ENCODE assay signal across 9 cellular contexts in the genomic region with DNA sequence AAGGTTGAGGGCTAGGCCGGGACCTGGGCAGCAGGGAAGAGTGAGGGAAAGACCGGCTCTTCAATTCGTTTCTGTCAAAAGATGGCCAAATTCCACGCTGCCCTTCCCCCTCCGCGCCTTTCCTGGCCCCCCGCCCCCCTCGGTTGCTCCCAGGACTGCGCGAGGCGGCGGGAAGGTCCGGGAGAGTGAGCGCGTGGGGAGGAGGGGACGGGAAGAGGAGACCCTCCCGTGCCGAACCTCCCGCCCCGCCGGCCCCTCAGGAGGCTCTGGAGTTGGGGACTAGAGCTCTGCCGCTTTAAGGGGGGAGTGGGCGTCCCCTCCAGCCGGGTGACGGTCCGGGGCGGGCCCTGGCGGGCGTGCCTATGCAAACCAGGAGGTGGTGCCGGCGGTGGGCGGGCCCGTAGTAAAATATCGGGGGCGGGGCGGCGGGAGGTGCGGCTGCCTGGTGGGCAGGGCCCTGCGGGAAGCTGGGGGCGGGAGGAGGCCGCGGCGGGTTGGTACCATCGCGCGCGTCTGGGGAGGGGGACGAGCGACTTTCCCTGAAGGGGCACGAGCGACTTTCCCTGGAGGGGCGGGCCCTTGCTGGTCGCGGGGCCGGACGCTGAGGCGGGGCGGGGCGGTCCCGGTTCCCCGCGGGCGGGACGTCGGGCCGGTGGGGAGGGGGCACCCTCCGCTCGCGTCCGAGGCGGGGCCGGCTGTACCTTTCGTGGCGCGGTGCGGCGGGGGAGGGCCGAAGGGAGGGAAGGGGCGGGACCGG. TPM values are rescaled to one million over a fixed set of nuclear protein-coding genes. Genes with fewer than 3 reads are reported as not detected.
DNase-seq lines count a peak whose midpoint lies in the region; ATAC-seq, FAIRE-seq and TF ChIP-seq lines count a peak whose summit lies in the region.
"Had no signal": no experiment of that assay in that cellular context is flagged by ENCODE, and none has a peak within 500 bp of the region (broad histone marks: within the 10 kb centered on the region; RNA-seq: fewer than 3 reads in every experiment).

No MANE protein-coding gene starts in this region.

- ATAC-seq in GM18909 (IDR thresholded peaks at IDR 0.05; ENCODE audit: poor library complexity, unreplicated experiment) (peak; percentile 80), HG03139 (IDR thresholded peaks at IDR 0.05; ENCODE audit: unreplicated experiment) (peak; percentile 68)

- peaks cover 21 to 22% of the 10 kb centered on the region in 2 donors for H3K4me1 Mint-ChIP-seq in immature natural killer cell

- no peaks in the 10 kb centered on the region for H3K9me3 ChIP-seq in smooth muscle cell (replicated peaks; ENCODE audit: low read depth)

- no peak for TF ChIP-seq CTCF in WI38 (IDR thresholded peaks at IDR 0.05; ENCODE audit: low read depth, low read length)
- TF ChIP-seq CTCF in bronchial epithelial cell (IDR thresholded peaks at IDR 0.05; ENCODE audit: insufficient read depth, low read length, severe bottlenecking): no peak
- no peak for TF ChIP-seq CTCF in smooth muscle cell (IDR thresholded peaks at IDR 0.05; ENCODE audit: borderline replicate concordance, insufficient read depth, poor library complexity, severe bottlenecking)

- peak overlapping the region; percentile 85 for H2AFZ ChIP-seq in smooth muscle cell (ENCODE audit: low read depth)

- peak overlapping the region; percentile 82 for H3K27ac ChIP-seq in smooth muscle cell (ENCODE audit: low read depth)

- peak overlapping the region; percentile 82 to 89 (median 87) for H3K4me3 Mint-ChIP-seq in immature natural killer cell

- H4K20me1 ChIP-seq in smooth muscle cell (ENCODE audit: low read depth): peaks cover 39% of the 10 kb centered on the region

- H3K36me3 Mint-ChIP-seq in immature natural killer cell: peaks cover 0 to 2% (median under 1%) of the 10 kb centered on the region in 3 donors

- H3K4me3 ChIP-seq in WI38 (ENCODE audit: low read depth, low read length) (peak overlapping the region; percentile 69), bronchial epithelial cell (ENCODE audit: low read depth, low read length) (peak overlapping the region; percentile 69), smooth muscle cell (peak overlapping the region; percentile 95)

- H3K36me3 ChIP-seq in bronchial epithelial cell (ENCODE audit: control insufficient read depth, insufficient read depth, low read length) (no peaks in the 10 kb centered on the region), smooth muscle cell (ENCODE audit: low read depth) (no peaks in the 10 kb centered on the region)

- H3K27me3 Mint-ChIP-seq in immature natural killer cell (ENCODE audit: low read depth in 3 of 3): peaks cover 2 to 8% (median 4%) of the 10 kb centered on the region in 3 donors

- H3K79me2 ChIP-seq in smooth muscle cell (ENCODE audit: low read depth): peaks cover 34% of the 10 kb centered on the region

- WGBS in smooth muscle cell (ENCODE audit: low lambda C conversion rate): 0% methylated on average over 17 of the region's 80 CpGs

- H3K9ac ChIP-seq in smooth muscle cell (ENCODE audit: low read depth): peak overlapping the region; percentile 79

- H3K9me3 Mint-ChIP-seq in immature natural killer cell: no peaks in the 10 kb centered on the region

- peaks cover 2% of the 10 kb centered on the region for H3K27me3 ChIP-seq in bronchial epithelial cell (ENCODE audit: control insufficient read depth, insufficient read depth, low read length)
- H3K27me3 ChIP-seq in smooth muscle cell (ENCODE audit: low read depth): no peaks in the 10 kb centered on the region

- no peak for FAIRE-seq in bronchial epithelial cell (lab: Jason Lieb, UNC)
- FAIRE-seq: G401.6 had no signal

- DNase-seq in A172 (ENCODE audit: low spot score) (peak; percentile 86), NCI-H2196 treated with DMSO at 0.1 percent for 48 hours (lab: John Stamatoyannopoulos, UW; ENCODE audit: unreplicated experiment) (peak; percentile 90), bronchial epithelial cell (ENCODE audit: low read depth) (peak; percentile 72), immature natural killer cell (peak; percentile 91 to 95 (median 94)), smooth muscle cell (lab: John Stamatoyannopoulos, UW; ENCODE audit: unreplicated experiment) (peak; percentile 97)

- H3K4me1 ChIP-seq in smooth muscle cell (ENCODE audit: low read depth): peaks cover 20% of the 10 kb centered on the region

- H3F3A ChIP-seq in smooth muscle cell (ENCODE audit: low read depth): no peaks in the 10 kb centered on the region

- H3K27ac Mint-ChIP-seq in immature natural killer cell: peak overlapping the region in 3 of 6 donors; percentile 44 to 81 (median 70)

- H3K4me2 ChIP-seq in smooth muscle cell: peak overlapping the region; percentile 99

RNA-seq across cellular contexts. Expression of gene BCL9, which starts 58.2 kb away (rescaled TPM):
- total RNA-seq in A172 (2014; rRNA removed; shearing (Covaris generic)): 6.0 and 8.9 TPM in 2 replicates
- total RNA-seq in bronchial epithelial cell: 1.8 TPM in 2 replicates
- 1 to 10 TPM in 1 of 3 donors, under 1 TPM in 1, not detected in 1; 0.18 to 2.4 TPM for polyA plus RNA-seq in immature natural killer cell
- total RNA-seq in smooth muscle cell: 12.2 and 19.2 TPM in 2 replicates
- 11.1 and 15.6 TPM in 2 replicates for polyA plus RNA-seq in smooth muscle cell

Comparison
In these comparisons a context has a peak if more than half of its experiments do, and no peak if none do; other contexts are left out.
1. Peak in every context shown above with its lines: DNase-seq, ATAC-seq, H3K4me3 ChIP-seq and H3K27ac ChIP-seq.